In the genomic region with DNA sequence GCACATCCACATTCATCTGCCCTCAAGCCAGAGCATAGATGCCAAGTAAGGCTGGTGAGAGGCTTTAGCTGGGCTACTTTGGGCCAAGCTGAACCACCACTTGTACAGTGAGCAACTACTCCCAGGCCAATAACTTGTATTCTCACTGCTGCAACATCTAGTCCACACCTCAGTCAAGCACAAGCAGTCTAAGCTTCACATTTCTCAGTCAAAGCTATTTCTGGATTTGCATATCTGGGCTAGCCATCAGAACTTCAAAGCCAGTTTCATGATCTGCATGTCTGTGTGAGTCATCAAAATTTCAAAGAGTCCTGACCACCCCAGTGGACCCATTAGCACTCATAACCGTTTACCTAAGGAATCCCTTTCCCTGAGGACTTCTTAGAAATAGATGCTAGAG, we compare ENCODE assay signal across 11 cellular contexts.
DNase-seq lines count a peak whose midpoint lies in the region; ATAC-seq, FAIRE-seq and TF ChIP-seq lines count a peak whose summit lies in the region.
"Had no signal": no experiment of that assay in that cellular context is flagged by ENCODE, and none has a peak within 500 bp of the region (broad histone marks: within the 10 kb centered on the region; RNA-seq: fewer than 3 reads in every experiment).

No MANE protein-coding gene starts in this region.

- H3K36me3 ChIP-seq in RWPE2 (ENCODE audit: low read depth) = peaks cover 35% of the 10 kb centered on the region
- H3K36me3 ChIP-seq in naive thymus-derived CD4-positive, alpha-beta T cell (ENCODE audit: control insufficient read depth in 2 of 3, insufficient read depth in 3 of 3, low read length in 3 of 3) = no peaks in the 10 kb centered on the region

- POLR2A ChIA-PET in naive thymus-derived CD4-positive, alpha-beta T cell (lab: Charles Lee) = no interaction called here

- FAIRE-seq in GM12891 (lab: Jason Lieb, UNC) = no peak

- intact Hi-C loops in naive thymus-derived CD4-positive, alpha-beta T cell (cut with micrococcal nuclease) = no loop called here

- no peak overlapping the region for H3K4me3 Mint-ChIP-seq in naive thymus-derived CD4-positive, alpha-beta T cell
- H3K4me3 Mint-ChIP-seq: CD4-positive, alpha-beta memory T cell; memory B cell had no signal

- no peak for TF ChIP-seq POLR2A in GM12891 (IDR thresholded peaks at IDR 0.05; ENCODE audit: low read depth, low read length)

- H3K27me3 Mint-ChIP-seq in naive thymus-derived CD4-positive, alpha-beta T cell = peaks cover 0 to 4% (median 0%) of the 10 kb centered on the region in 5 donors

- no peaks in the 10 kb centered on the region for H3K36me3 Mint-ChIP-seq in naive thymus-derived CD4-positive, alpha-beta T cell
- H3K36me3 Mint-ChIP-seq: CD4-positive, alpha-beta memory T cell; memory B cell had no signal

- ATAC-seq in HG02571 (IDR thresholded peaks at IDR 0.05; ENCODE audit: unreplicated experiment) (peak; percentile 78), RWPE2 (ENCODE audit: low read depth) (peak; percentile 21; the same call in 1 of the 3 replicates), HG03135 (IDR thresholded peaks at IDR 0.05; ENCODE audit: unreplicated experiment) (no peak)
- no peak for ATAC-seq in naive thymus-derived CD4-positive, alpha-beta T cell

- no peak overlapping the region for H3K4me3 ChIP-seq in RWPE2 (ENCODE audit: severe bottlenecking)
- no peak overlapping the region for H3K4me3 ChIP-seq in naive thymus-derived CD4-positive, alpha-beta T cell (ENCODE audit: low read length)

- TF ChIP-seq CTCF in RWPE2 (IDR thresholded peaks at IDR 0.05; ENCODE audit: poor library complexity, severe bottlenecking) = no peak

- H3K9me3 ChIP-seq in RWPE2 (ENCODE audit: severe bottlenecking) = no peaks in the 10 kb centered on the region
- H3K9me3 ChIP-seq in naive thymus-derived CD4-positive, alpha-beta T cell (ENCODE audit: control insufficient read depth in 2 of 3, low read length in 3 of 3) = no peaks in the 10 kb centered on the region

- no peak overlapping the region for H3K27ac Mint-ChIP-seq in naive thymus-derived CD4-positive, alpha-beta T cell
- H3K27ac Mint-ChIP-seq: CD4-positive, alpha-beta memory T cell; memory B cell had no signal

- no peak overlapping the region for H3K27ac ChIP-seq in RWPE2 (ENCODE audit: poor library complexity, severe bottlenecking)
- no peak overlapping the region for H3K27ac ChIP-seq in naive thymus-derived CD4-positive, alpha-beta T cell (ENCODE audit: low read depth, low read length)

- DNase-seq in GM12891 (ENCODE audit: insufficient read length, low spot score) (no peak), RWPE2 (ENCODE audit: low spot score) (no peak), iPS-NIHi7 (ENCODE audit: extremely low spot score) (peak; percentile 30), dedifferentiated amniotic fluid mesenchymal stem cell (ENCODE audit: extremely low spot score) (no peak), NCI-H2081 treated with DMSO at 0.1 percent for 48 hours (lab: John Stamatoyannopoulos, UW) (no peak)
- no peak for DNase-seq in naive thymus-derived CD4-positive, alpha-beta T cell
- DNase-seq: CD4-positive, alpha-beta memory T cell; stimulated activated CD4-positive, alpha-beta T cell treated with anti-CD3 and anti-CD28 coated beads, Interleukin-4, amount 100 ng/mL, for 24 hours had no signal

- H3K9me3 Mint-ChIP-seq in naive thymus-derived CD4-positive, alpha-beta T cell = no peaks in the 10 kb centered on the region
- H3K9me3 Mint-ChIP-seq: CD4-positive, alpha-beta memory T cell; memory B cell had no signal

- no peaks in the 10 kb centered on the region for H3K4me1 ChIP-seq in RWPE2 (ENCODE audit: insufficient read depth, poor library complexity, severe bottlenecking)
- no peaks in the 10 kb centered on the region for H3K4me1 ChIP-seq in naive thymus-derived CD4-positive, alpha-beta T cell (ENCODE audit: control insufficient read depth in 2 of 2, insufficient read depth in 2 of 2, low read length in 2 of 2)

- CTCF ChIA-PET in naive thymus-derived CD4-positive, alpha-beta T cell (lab: Charles Lee) = no interaction called here

- H3K27me3 ChIP-seq in RWPE2 (ENCODE audit: insufficient read depth, poor library complexity, severe bottlenecking) = no peaks in the 10 kb centered on the region
- no peaks in the 10 kb centered on the region for H3K27me3 ChIP-seq in naive thymus-derived CD4-positive, alpha-beta T cell (ENCODE audit: control insufficient read depth in 2 of 2, insufficient read depth in 2 of 2, low read length in 2 of 2)

- no peaks in the 10 kb centered on the region for H3K4me1 Mint-ChIP-seq in naive thymus-derived CD4-positive, alpha-beta T cell
- H3K4me1 Mint-ChIP-seq: CD4-positive, alpha-beta memory T cell had no signal

TF ChIP-seq in GM12891, 5 proteins besides CTCF, POLR2A, EP300 and RAD21:
- TF ChIP-seq TAF1 (IDR thresholded peaks at IDR 0.05; ENCODE audit: low read depth, low read length) (no peak), POU2F2 (IDR thresholded peaks at IDR 0.05; ENCODE audit: low read depth, low read length) (0 out of 2 replicates have a peak, but pooled peaks have one; percentile 32)

Comparison
In these comparisons a context has a peak if more than half of its experiments do, and no peak if none do; other contexts are left out.
1. ATAC-seq: peak in HG02571 (single experiment) and RWPE2 (single experiment); none in HG03135 (single experiment) and naive thymus-derived CD4-positive, alpha-beta T cell (single experiment).